In genomic region chr21:32155226-32155625, GRCh38 we compare ENCODE assay signal across 32 cellular contexts.
"Had no signal": no experiment of that assay in that cellular context is flagged by ENCODE, and none has a peak within 500 bp of the region (broad histone marks: within the 10 kb centered on the region; RNA-seq: fewer than 3 reads in every experiment).

No MANE protein-coding gene starts in this region.

- DNase-seq: activated B cell treated with CpG ODN at 0.5 μM for 24 hours; activated CD4-positive, alpha-beta T cell treated with anti-CD3 and anti-CD28 coated beads for 48 hours; activated CD4-positive, alpha-beta T cell treated with anti-CD3 and anti-CD28 coated beads, Interleukin-2, amount 50 U/mL, for 1 hour; activated CD4-positive, alpha-beta T cell treated with anti-CD3 and anti-CD28 coated beads, Interleukin-2, amount 50 U/mL, for 48 hours; activated CD8-positive, alpha-beta memory T cell treated with anti-CD3 and anti-CD28 coated beads for 24 hours; activated CD8-positive, alpha-beta T cell treated with anti-CD3 and anti-CD28 coated beads for 36 hours; activated effector memory CD4-positive, alpha-beta T cell treated with Interleukin-2 at 50 U/mL for 16 hours; activated gamma-delta T cell treated with Interleukin-2 at 50 U/mL for 16 hours; activated naive CD4-positive, alpha-beta T cell treated with anti-CD3 and anti-CD28 coated beads, Interleukin-2, amount 50 U/mL, for 16 hours; activated naive CD4-positive, alpha-beta T cell treated with Interleukin-2 at 50 U/mL for 16 hours; activated T-cell treated with anti-CD3 and anti-CD28 coated beads, Interleukin-2, amount 50 U/mL, for 4 hours; amygdala; aorta; body of pancreas; caudate nucleus; cortex of kidney; dermis blood vessel endothelial cell; effector CD4-positive, alpha-beta T cell; effector memory CD8-positive, alpha-beta T cell; erythroblast; esophagus squamous epithelium; foreskin melanocyte; heart right ventricle; T-helper 17 cell; T1000; WERI-Rb-1 had no signal

- H3K36me3 ChIP-seq: esophagus squamous epithelium, gastroesophageal sphincter, heart right ventricle, WERI-Rb-1 had no signal

- H3K9me3 ChIP-seq: body of pancreas, esophagus squamous epithelium, gastroesophageal sphincter, heart right ventricle had no signal

- H3K27me3 ChIP-seq: body of pancreas, esophagus squamous epithelium, gastroesophageal sphincter, heart right ventricle had no signal

- FAIRE-seq: colon had no signal

- H3K4me3 Mint-ChIP-seq: activated B cell treated with CpG ODN at 0.5 μM for 24 hours; activated CD8-positive, alpha-beta T cell treated with anti-CD3 and anti-CD28 coated beads for 36 hours; activated naive CD8-positive, alpha-beta T cell; activated T-cell treated with anti-CD3 and anti-CD28 coated beads, Interleukin-2, amount 50 U/mL, for 4 hours; activated T-helper 17 cell treated with anti-CD3 and anti-CD28 coated beads, Interleukin-2, amount 50 U/mL, for 72 hours; effector memory CD8-positive, alpha-beta T cell; T-helper 17 cell; T-helper 2 cell treated with Interferon-gamma antibody and Interleukin-4, amounts not matched to agents 5 μg/mL and 100 μg/mL, for 36 hours had no signal

- H3K27ac Mint-ChIP-seq: activated B cell treated with CpG ODN at 0.5 μM for 24 hours; activated CD8-positive, alpha-beta T cell treated with anti-CD3 and anti-CD28 coated beads for 36 hours; activated naive CD8-positive, alpha-beta T cell; activated T-helper 17 cell treated with anti-CD3 and anti-CD28 coated beads, Interleukin-2, amount 50 U/mL, for 72 hours; effector memory CD8-positive, alpha-beta T cell; T-helper 17 cell; T-helper 2 cell treated with Interferon-gamma antibody and Interleukin-4, amounts not matched to agents 5 μg/mL and 100 μg/mL, for 36 hours had no signal

- H3K27me3 Mint-ChIP-seq: activated B cell treated with CpG ODN at 0.5 μM for 24 hours; activated naive CD8-positive, alpha-beta T cell had no signal

- H3K4me1 Mint-ChIP-seq: activated B cell treated with CpG ODN at 0.5 μM for 24 hours; activated T-helper 17 cell treated with anti-CD3 and anti-CD28 coated beads, Interleukin-2, amount 50 U/mL, for 72 hours; T-helper 17 cell had no signal

- ATAC-seq: activated CD4-positive, CD25-positive, alpha-beta regulatory T cell treated with anti-CD3 and anti-CD28 coated beads, Interleukin-2, amount 50 U/mL, for 24 hours; activated CD8-positive, alpha-beta T cell treated with anti-CD3 and anti-CD28 coated beads for 36 hours; activated T-cell treated with anti-CD3 and anti-CD28 coated beads, Interleukin-2, amount 50 U/mL, for 4 hours; activated T-helper 17 cell treated with anti-CD3 and anti-CD28 coated beads, Interleukin-2, amount 50 U/mL, for 72 hours; body of pancreas; effector memory CD8-positive, alpha-beta T cell; gastroesophageal sphincter; heart right ventricle; T-helper 17 cell had no signal

- H3K4me1 ChIP-seq: body of pancreas, esophagus squamous epithelium, gastroesophageal sphincter, heart right ventricle had no signal

- H3K9me3 Mint-ChIP-seq: activated B cell treated with CpG ODN at 0.5 μM for 24 hours; activated CD8-positive, alpha-beta T cell treated with anti-CD3 and anti-CD28 coated beads for 36 hours; activated T-cell treated with anti-CD3 and anti-CD28 coated beads, Interleukin-2, amount 50 U/mL, for 4 hours; activated T-helper 17 cell treated with anti-CD3 and anti-CD28 coated beads, Interleukin-2, amount 50 U/mL, for 72 hours; effector memory CD8-positive, alpha-beta T cell; T-helper 2 cell treated with Interferon-gamma antibody and Interleukin-4, amounts not matched to agents 5 μg/mL and 100 μg/mL, for 36 hours had no signal

- H3K4me3 ChIP-seq: body of pancreas, esophagus squamous epithelium, gastroesophageal sphincter, heart right ventricle had no signal

- H3K36me3 Mint-ChIP-seq: activated naive CD8-positive, alpha-beta T cell had no signal

- H3K27ac ChIP-seq: body of pancreas, esophagus squamous epithelium, gastroesophageal sphincter, heart right ventricle, WERI-Rb-1 had no signal
